1 cellular context compared by ENCODE assay signal in the genomic region with DNA sequence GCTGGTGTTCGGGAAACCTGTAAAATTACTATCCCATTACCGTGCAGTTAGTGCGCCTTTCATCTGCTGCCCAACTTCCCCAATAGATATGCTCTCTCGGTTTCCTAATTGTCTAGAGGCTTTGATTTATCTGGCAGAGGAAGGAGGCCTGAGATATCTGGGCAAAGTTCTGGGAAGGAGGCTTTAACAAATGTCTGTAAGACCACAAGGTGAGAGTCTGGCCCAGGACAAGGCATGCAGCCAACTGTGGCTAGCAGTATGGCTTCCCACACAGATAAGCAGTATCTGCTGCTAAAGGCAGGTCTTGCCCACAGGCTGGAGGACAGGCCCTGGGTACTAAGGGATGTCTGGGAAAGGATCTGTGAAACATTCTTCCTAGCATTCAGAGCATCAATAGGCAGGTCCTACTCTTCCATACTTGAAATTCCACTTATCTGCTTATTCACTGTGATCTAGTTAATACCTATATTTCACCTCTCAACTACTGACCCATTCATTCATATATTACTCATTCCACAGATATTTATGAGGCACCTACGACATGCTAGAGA.
A peak's percentile ranks its signal among the peaks of the same experiment; 100 is the strongest.
TF ChIP-seq lines count a peak whose summit lies in the region.

No MANE protein-coding gene starts in this region.

TF ChIP-seq in K562, 482 proteins besides CTCF, POLR2A, EP300 and RAD21 (continued from another document and continues in another):
- TF ChIP-seq, protein P1, sequence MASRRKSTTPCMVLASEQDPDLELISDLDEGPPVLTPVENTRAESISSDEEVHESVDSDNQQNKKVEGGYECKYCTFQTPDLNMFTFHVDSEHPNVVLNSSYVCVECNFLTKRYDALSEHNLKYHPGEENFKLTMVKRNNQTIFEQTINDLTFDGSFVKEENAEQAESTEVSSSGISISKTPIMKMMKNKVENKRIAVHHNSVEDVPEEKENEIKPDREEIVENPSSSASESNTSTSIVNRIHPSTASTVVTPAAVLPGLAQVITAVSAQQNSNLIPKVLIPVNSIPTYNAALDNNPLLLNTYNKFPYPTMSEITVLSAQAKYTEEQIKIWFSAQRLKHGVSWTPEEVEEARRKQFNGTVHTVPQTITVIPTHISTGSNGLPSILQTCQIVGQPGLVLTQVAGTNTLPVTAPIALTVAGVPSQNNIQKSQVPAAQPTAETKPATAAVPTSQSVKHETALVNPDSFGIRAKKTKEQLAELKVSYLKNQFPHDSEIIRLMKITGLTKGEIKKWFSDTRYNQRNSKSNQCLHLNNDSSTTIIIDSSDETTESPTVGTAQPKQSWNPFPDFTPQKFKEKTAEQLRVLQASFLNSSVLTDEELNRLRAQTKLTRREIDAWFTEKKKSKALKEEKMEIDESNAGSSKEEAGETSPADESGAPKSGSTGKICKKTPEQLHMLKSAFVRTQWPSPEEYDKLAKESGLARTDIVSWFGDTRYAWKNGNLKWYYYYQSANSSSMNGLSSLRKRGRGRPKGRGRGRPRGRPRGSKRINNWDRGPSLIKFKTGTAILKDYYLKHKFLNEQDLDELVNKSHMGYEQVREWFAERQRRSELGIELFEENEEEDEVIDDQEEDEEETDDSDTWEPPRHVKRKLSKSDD (conservative IDR thresholded peaks at IDR 0.05; ENCODE audit: low read length): no peak
- TF ChIP-seq MXI1 (IDR thresholded peaks at IDR 0.05; ENCODE audit: low read depth, low read length): no peak
- TF ChIP-seq, protein P2, sequence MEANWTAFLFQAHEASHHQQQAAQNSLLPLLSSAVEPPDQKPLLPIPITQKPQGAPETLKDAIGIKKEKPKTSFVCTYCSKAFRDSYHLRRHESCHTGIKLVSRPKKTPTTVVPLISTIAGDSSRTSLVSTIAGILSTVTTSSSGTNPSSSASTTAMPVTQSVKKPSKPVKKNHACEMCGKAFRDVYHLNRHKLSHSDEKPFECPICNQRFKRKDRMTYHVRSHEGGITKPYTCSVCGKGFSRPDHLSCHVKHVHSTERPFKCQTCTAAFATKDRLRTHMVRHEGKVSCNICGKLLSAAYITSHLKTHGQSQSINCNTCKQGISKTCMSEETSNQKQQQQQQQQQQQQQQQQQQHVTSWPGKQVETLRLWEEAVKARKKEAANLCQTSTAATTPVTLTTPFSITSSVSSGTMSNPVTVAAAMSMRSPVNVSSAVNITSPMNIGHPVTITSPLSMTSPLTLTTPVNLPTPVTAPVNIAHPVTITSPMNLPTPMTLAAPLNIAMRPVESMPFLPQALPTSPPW (CRISPR knock-in tag; IDR thresholded peaks at IDR 0.05): no peak
- TF ChIP-seq, protein P3, sequence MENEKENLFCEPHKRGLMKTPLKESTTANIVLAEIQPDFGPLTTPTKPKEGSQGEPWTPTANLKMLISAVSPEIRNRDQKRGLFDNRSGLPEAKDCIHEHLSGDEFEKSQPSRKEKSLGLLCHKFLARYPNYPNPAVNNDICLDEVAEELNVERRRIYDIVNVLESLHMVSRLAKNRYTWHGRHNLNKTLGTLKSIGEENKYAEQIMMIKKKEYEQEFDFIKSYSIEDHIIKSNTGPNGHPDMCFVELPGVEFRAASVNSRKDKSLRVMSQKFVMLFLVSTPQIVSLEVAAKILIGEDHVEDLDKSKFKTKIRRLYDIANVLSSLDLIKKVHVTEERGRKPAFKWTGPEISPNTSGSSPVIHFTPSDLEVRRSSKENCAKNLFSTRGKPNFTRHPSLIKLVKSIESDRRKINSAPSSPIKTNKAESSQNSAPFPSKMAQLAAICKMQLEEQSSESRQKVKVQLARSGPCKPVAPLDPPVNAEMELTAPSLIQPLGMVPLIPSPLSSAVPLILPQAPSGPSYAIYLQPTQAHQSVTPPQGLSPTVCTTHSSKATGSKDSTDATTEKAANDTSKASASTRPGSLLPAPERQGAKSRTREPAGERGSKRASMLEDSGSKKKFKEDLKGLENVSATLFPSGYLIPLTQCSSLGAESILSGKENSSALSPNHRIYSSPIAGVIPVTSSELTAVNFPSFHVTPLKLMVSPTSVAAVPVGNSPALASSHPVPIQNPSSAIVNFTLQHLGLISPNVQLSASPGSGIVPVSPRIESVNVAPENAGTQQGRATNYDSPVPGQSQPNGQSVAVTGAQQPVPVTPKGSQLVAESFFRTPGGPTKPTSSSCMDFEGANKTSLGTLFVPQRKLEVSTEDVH (IDR thresholded peaks at IDR 0.05; ENCODE audit: low read depth, partially characterized antibody): no peak
- TF ChIP-seq ZNF589 (CRISPR knock-in tag; IDR thresholded peaks at IDR 0.05; ENCODE audit: low read depth): no peak
- TF ChIP-seq STAT5B (CRISPR knock-in tag; IDR thresholded peaks at IDR 0.05): no peak
- no peak for TF ChIP-seq POLR2H (tag; IDR thresholded peaks at IDR 0.05; ENCODE audit: low read depth)
- TF ChIP-seq, protein P4, sequence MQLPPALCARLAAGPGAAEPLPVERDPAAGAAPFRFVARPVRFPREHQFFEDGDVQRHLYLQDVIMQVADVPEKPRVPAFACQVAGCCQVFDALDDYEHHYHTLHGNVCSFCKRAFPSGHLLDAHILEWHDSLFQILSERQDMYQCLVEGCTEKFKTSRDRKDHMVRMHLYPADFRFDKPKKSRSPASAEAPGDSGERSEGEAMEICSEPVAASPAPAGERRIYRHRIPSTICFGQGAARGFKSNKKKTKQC (CRISPR knock-in tag; IDR thresholded peaks at IDR 0.05): no peak
- no peak for TF ChIP-seq ZNF239 (CRISPR knock-in tag; IDR thresholded peaks at IDR 0.05)
- TF ChIP-seq, protein P5, sequence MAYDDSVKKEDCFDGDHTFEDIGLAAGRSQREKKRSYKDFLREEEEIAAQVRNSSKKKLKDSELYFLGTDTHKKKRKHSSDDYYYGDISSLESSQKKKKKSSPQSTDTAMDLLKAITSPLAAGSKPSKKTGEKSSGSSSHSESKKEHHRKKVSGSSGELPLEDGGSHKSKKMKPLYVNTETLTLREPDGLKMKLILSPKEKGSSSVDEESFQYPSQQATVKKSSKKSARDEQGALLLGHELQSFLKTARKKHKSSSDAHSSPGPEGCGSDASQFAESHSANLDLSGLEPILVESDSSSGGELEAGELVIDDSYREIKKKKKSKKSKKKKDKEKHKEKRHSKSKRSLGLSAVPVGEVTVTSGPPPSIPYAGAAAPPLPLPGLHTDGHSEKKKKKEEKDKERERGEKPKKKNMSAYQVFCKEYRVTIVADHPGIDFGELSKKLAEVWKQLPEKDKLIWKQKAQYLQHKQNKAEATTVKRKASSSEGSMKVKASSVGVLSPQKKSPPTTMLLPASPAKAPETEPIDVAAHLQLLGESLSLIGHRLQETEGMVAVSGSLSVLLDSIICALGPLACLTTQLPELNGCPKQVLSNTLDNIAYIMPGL (CRISPR knock-in tag; IDR thresholded peaks at IDR 0.05): no peak
- no peak for TF ChIP-seq RHOXF2B (CRISPR knock-in tag; conservative IDR thresholded peaks at IDR 0.05)
- no peak for TF ChIP-seq RAD51 (IDR thresholded peaks at IDR 0.05; ENCODE audit: borderline replicate concordance, low read depth)
- no peak for TF ChIP-seq KAT7 (CRISPR knock-in tag; IDR thresholded peaks at IDR 0.05; ENCODE audit: borderline replicate concordance)
- TF ChIP-seq ZNF3 (CRISPR knock-in tag; IDR thresholded peaks at IDR 0.05): no peak
- TF ChIP-seq, protein P6, sequence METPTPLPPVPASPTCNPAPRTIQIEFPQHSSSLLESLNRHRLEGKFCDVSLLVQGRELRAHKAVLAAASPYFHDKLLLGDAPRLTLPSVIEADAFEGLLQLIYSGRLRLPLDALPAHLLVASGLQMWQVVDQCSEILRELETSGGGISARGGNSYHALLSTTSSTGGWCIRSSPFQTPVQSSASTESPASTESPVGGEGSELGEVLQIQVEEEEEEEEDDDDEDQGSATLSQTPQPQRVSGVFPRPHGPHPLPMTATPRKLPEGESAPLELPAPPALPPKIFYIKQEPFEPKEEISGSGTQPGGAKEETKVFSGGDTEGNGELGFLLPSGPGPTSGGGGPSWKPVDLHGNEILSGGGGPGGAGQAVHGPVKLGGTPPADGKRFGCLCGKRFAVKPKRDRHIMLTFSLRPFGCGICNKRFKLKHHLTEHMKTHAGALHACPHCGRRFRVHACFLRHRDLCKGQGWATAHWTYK (CRISPR knock-in tag; IDR thresholded peaks at IDR 0.05): no peak
- TF ChIP-seq, protein P7, sequence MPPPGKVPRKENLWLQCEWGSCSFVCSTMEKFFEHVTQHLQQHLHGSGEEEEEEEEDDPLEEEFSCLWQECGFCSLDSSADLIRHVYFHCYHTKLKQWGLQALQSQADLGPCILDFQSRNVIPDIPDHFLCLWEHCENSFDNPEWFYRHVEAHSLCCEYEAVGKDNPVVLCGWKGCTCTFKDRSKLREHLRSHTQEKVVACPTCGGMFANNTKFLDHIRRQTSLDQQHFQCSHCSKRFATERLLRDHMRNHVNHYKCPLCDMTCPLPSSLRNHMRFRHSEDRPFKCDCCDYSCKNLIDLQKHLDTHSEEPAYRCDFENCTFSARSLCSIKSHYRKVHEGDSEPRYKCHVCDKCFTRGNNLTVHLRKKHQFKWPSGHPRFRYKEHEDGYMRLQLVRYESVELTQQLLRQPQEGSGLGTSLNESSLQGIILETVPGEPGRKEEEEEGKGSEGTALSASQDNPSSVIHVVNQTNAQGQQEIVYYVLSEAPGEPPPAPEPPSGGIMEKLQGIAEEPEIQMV (tag; conservative IDR thresholded peaks at IDR 0.05; ENCODE audit: low read depth): no peak
- no peak for TF ChIP-seq JUND (IDR thresholded peaks at IDR 0.05; ENCODE audit: borderline replicate concordance, low read depth, low read length)
- TF ChIP-seq JUND (tag; IDR thresholded peaks at IDR 0.05; ENCODE audit: borderline replicate concordance, low read depth, low read length): peak; percentile 37; the same call in 1 of the 3 replicates
- TF ChIP-seq, protein P8, sequence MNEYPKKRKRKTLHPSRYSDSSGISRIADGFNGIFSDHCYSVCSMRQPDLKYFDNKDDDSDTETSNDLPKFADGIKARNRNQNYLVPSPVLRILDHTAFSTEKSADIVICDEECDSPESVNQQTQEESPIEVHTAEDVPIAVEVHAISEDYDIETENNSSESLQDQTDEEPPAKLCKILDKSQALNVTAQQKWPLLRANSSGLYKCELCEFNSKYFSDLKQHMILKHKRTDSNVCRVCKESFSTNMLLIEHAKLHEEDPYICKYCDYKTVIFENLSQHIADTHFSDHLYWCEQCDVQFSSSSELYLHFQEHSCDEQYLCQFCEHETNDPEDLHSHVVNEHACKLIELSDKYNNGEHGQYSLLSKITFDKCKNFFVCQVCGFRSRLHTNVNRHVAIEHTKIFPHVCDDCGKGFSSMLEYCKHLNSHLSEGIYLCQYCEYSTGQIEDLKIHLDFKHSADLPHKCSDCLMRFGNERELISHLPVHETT (CRISPR knock-in tag; conservative IDR thresholded peaks at IDR 0.05 in 1 of 2, IDR thresholded peaks at IDR 0.05 in 1 of 2): no peak
- TF ChIP-seq, protein P9, sequence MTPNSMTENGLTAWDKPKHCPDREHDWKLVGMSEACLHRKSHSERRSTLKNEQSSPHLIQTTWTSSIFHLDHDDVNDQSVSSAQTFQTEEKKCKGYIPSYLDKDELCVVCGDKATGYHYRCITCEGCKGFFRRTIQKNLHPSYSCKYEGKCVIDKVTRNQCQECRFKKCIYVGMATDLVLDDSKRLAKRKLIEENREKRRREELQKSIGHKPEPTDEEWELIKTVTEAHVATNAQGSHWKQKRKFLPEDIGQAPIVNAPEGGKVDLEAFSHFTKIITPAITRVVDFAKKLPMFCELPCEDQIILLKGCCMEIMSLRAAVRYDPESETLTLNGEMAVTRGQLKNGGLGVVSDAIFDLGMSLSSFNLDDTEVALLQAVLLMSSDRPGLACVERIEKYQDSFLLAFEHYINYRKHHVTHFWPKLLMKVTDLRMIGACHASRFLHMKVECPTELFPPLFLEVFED (CRISPR knock-in tag; conservative IDR thresholded peaks at IDR 0.05): no peak
- no peak for TF ChIP-seq MBD2 (IDR thresholded peaks at IDR 0.05; ENCODE audit: borderline replicate concordance, low read depth)
- TF ChIP-seq TEAD2 (tag; IDR thresholded peaks at IDR 0.05): no peak
- no peak for TF ChIP-seq SREBF1 (IDR thresholded peaks at IDR 0.05; ENCODE audit: borderline replicate concordance, low read depth, low read length)
- no peak for TF ChIP-seq ASH1L (IDR thresholded peaks at IDR 0.05; ENCODE audit: borderline replicate concordance, low read depth, partially characterized antibody)
- TF ChIP-seq, protein P10, sequence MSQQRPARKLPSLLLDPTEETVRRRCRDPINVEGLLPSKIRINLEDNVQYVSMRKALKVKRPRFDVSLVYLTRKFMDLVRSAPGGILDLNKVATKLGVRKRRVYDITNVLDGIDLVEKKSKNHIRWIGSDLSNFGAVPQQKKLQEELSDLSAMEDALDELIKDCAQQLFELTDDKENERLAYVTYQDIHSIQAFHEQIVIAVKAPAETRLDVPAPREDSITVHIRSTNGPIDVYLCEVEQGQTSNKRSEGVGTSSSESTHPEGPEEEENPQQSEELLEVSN (IDR thresholded peaks at IDR 0.05; ENCODE audit: borderline replicate concordance in 1 of 2, extremely low read depth in 1 of 2, insufficient read depth in 1 of 2, insufficient read length in 1 of 2, low read depth in 1 of 2, low read length in 1 of 2, poor library complexity in 1 of 2, severe bottlenecking in 1 of 2): no peak
- no peak for TF ChIP-seq HNRNPLL (IDR thresholded peaks at IDR 0.05; ENCODE audit: low read depth, low read length, poor library complexity, severe bottlenecking)
- TF ChIP-seq ZKSCAN1 (IDR thresholded peaks at IDR 0.05; ENCODE audit: low read depth, low read length): no peak
- TF ChIP-seq, protein P11, sequence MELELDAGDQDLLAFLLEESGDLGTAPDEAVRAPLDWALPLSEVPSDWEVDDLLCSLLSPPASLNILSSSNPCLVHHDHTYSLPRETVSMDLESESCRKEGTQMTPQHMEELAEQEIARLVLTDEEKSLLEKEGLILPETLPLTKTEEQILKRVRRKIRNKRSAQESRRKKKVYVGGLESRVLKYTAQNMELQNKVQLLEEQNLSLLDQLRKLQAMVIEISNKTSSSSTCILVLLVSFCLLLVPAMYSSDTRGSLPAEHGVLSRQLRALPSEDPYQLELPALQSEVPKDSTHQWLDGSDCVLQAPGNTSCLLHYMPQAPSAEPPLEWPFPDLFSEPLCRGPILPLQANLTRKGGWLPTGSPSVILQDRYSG (tag; conservative IDR thresholded peaks at IDR 0.05; ENCODE audit: low read depth): peak; percentile 39; the same call in 1 of the 2 replicates
- TF ChIP-seq ZKSCAN8 (CRISPR knock-in tag; IDR thresholded peaks at IDR 0.05): no peak
- TF ChIP-seq ARID1B (IDR thresholded peaks at IDR 0.05): peak; percentile 62
- TF ChIP-seq, protein P12, sequence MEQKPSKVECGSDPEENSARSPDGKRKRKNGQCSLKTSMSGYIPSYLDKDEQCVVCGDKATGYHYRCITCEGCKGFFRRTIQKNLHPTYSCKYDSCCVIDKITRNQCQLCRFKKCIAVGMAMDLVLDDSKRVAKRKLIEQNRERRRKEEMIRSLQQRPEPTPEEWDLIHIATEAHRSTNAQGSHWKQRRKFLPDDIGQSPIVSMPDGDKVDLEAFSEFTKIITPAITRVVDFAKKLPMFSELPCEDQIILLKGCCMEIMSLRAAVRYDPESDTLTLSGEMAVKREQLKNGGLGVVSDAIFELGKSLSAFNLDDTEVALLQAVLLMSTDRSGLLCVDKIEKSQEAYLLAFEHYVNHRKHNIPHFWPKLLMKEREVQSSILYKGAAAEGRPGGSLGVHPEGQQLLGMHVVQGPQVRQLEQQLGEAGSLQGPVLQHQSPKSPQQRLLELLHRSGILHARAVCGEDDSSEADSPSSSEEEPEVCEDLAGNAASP (IDR thresholded peaks at IDR 0.05): no peak
- no peak for TF ChIP-seq TGIF2 (CRISPR knock-in tag; IDR thresholded peaks at IDR 0.05)
- no peak for TF ChIP-seq CREBBP (IDR thresholded peaks at IDR 0.05; ENCODE audit: low read depth, low read length)
- TF ChIP-seq, protein P13, sequence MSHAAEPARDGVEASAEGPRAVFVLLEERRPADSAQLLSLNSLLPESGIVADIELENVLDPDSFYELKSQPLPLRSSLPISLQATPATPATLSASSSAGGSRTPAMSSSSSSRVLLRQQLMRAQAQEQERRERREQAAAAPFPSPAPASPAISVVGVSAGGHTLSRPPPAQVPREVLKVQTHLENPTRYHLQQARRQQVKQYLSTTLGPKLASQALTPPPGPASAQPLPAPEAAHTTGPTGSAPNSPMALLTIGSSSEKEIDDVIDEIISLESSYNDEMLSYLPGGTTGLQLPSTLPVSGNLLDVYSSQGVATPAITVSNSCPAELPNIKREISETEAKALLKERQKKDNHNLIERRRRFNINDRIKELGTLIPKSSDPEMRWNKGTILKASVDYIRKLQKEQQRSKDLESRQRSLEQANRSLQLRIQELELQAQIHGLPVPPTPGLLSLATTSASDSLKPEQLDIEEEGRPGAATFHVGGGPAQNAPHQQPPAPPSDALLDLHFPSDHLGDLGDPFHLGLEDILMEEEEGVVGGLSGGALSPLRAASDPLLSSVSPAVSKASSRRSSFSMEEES (CRISPR knock-in tag; IDR thresholded peaks at IDR 0.05): no peak
